In the genomic region with DNA sequence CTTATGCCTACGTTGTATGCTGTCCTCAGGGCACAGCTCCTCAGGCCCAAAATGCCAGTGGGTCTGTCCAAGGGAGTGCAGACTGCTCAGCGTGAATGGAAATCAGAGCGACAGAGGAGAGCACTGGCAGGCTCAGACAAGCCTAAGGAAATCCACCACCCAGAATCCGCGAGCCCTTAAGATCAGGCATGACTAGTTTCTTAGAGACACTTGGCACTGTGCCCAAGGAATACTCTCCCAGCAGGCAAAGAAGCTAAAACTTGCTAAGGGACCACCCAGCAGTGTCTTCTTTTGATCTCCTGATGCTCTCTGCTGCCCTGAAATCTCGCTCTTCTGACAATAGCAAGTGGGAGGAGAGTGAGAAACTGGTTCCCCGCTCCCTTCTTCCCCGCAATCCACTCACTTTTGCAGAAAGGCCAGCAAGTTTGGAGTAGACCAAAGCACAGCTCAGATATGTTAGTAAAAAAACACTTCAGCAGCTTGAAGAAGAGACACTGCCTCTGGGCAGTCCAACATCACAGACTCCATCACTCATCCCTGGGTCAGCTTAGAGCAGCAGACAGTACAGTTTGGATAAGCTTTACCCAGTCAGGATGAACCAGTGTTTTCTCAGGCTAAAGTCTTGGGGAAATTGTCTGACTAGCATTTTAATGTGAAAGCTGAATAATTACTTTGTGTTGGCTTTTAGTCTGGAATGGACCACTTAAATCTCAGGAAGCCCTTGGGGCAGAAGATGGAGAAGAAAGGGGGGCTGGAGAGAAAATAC, we compare ENCODE assay signal across 11 cellular contexts. TPM values are rescaled to one million over a fixed set of nuclear protein-coding genes. Genes with fewer than 3 reads are reported as not detected.
DNase-seq lines count a peak whose midpoint lies in the region; ATAC-seq, FAIRE-seq and TF ChIP-seq lines count a peak whose summit lies in the region.
"Had no signal": no experiment of that assay in that cellular context is flagged by ENCODE, and none has a peak within 500 bp of the region (broad histone marks: within the 10 kb centered on the region; RNA-seq: fewer than 3 reads in every experiment).

No MANE protein-coding gene starts in this region.

- no peak for ATAC-seq in GM19023 (IDR thresholded peaks at IDR 0.05; ENCODE audit: unreplicated experiment)
- no peak for ATAC-seq in activated naive CD4-positive, alpha-beta T cell treated with anti-CD3 and anti-CD28 coated beads, Interleukin-2, amount 50 U/mL, for 72 hours

- no peaks in the 10 kb centered on the region for H3K9me3 Mint-ChIP-seq in chondrocyte (ENCODE audit: low read depth)
- H3K9me3 Mint-ChIP-seq in CD8-positive, alpha-beta memory T cell: no peaks in the 10 kb centered on the region
- H3K9me3 Mint-ChIP-seq in activated naive CD4-positive, alpha-beta T cell treated with anti-CD3 and anti-CD28 coated beads, Interleukin-2, amount 50 U/mL, for 72 hours: no peaks in the 10 kb centered on the region

- CTCF ChIA-PET in A673 (lab: Charles Lee): interaction anchor here (1.0 kb wide), 1 partner anchor 314 kb away, joined by 3 read pairs; a partner anchor contains a TSS
- CTCF ChIA-PET in CD8-positive, alpha-beta memory T cell (lab: Charles Lee): no interaction called here

- no peaks in the 10 kb centered on the region for H3K27me3 ChIP-seq in A673 (replicated peaks; ENCODE audit: insufficient read depth, low read depth, low read length, poor library complexity)
- no peaks in the 10 kb centered on the region for H3K27me3 ChIP-seq in CD8-positive, alpha-beta memory T cell (ENCODE audit: insufficient read depth, low read length, poor library complexity, severe bottlenecking)

- no TSS peak for BruUV-seq in A673 (replicated peaks; lab: Mats Ljungman, UMichigan)

- peak overlapping the region; percentile 16 for H3K4me3 ChIP-seq in A673 (ENCODE audit: low read depth, low read length, poor library complexity, severe bottlenecking)
- H3K4me3 ChIP-seq in CD8-positive, alpha-beta memory T cell (ENCODE audit: low read length): no peak overlapping the region
- H3K4me3 ChIP-seq: HAP-1 had no signal

- H3K27me3 Mint-ChIP-seq in chondrocyte (ENCODE audit: low read depth): no peaks in the 10 kb centered on the region
- no peaks in the 10 kb centered on the region for H3K27me3 Mint-ChIP-seq in CD8-positive, alpha-beta memory T cell

- FAIRE-seq in frontal cortex (lab: Jason Lieb, UNC): no peak

- DNase-seq in A673 (ENCODE audit: low spot score) (peak; percentile 96), M059J (ENCODE audit: low read depth) (peak; percentile 55), chondrocyte (ENCODE audit: low spot score) (no peak), mucosa of gallbladder (ENCODE audit: low spot score) (peak; percentile 29), frontal cortex (ENCODE audit: low spot score in 2 of 2) (no peak)
- DNase-seq in CD8-positive, alpha-beta memory T cell: no peak
- no peak for DNase-seq in activated naive CD4-positive, alpha-beta T cell treated with anti-CD3 and anti-CD28 coated beads, Interleukin-2, amount 50 U/mL, for 72 hours (ENCODE audit: low spot score in 2 of 2)
- DNase-seq: Caco-2, NCI-H774 had no signal

- intact Hi-C loops in A673 (cut with micrococcal nuclease; ENCODE audit: unreplicated experiment): loop anchor here (5.0 kb wide), 1 partner anchor 91 kb away; a partner anchor contains a TSS

- peak overlapping the region; percentile 37 for H3K4me3 Mint-ChIP-seq in chondrocyte (ENCODE audit: unreplicated experiment)
- no peak overlapping the region for H3K4me3 Mint-ChIP-seq in CD8-positive, alpha-beta memory T cell

- TF ChIP-seq CTCF in A673 (conservative IDR thresholded peaks at IDR 0.05; ENCODE audit: low read depth, low read length) (no peak), chondrocyte (IDR thresholded peaks at IDR 0.05) (no peak)

- H3K36me3 ChIP-seq in A673 (ENCODE audit: insufficient read depth, low read length, poor library complexity, severe bottlenecking): no peaks in the 10 kb centered on the region
- peaks cover 17% of the 10 kb centered on the region for H3K36me3 ChIP-seq in CD8-positive, alpha-beta memory T cell (ENCODE audit: insufficient read depth, low read length)

- peak overlapping the region; percentile 71 for H3K27ac ChIP-seq in A673 (ENCODE audit: low read depth, low read length, poor library complexity, severe bottlenecking)
- H3K27ac ChIP-seq in CD8-positive, alpha-beta memory T cell (ENCODE audit: low read depth, low read length): no peak overlapping the region

- peak overlapping the region; percentile 94 for H3K27ac Mint-ChIP-seq in chondrocyte (ENCODE audit: unreplicated experiment)
- H3K27ac Mint-ChIP-seq in CD8-positive, alpha-beta memory T cell: peak overlapping the region in 3 of 8 donors; percentile 23 to 70 (median 34)
- peak overlapping the region in 1 of 2 donors; percentile 81 for H3K27ac Mint-ChIP-seq in activated naive CD4-positive, alpha-beta T cell treated with anti-CD3 and anti-CD28 coated beads, Interleukin-2, amount 50 U/mL, for 72 hours

- H3K36me3 Mint-ChIP-seq in chondrocyte (ENCODE audit: low read depth): peaks cover 35% of the 10 kb centered on the region
- H3K36me3 Mint-ChIP-seq in CD8-positive, alpha-beta memory T cell: peaks cover 0 to 69% (median 15%) of the 10 kb centered on the region in 3 donors
- H3K36me3 Mint-ChIP-seq in activated naive CD4-positive, alpha-beta T cell treated with anti-CD3 and anti-CD28 coated beads, Interleukin-2, amount 50 U/mL, for 72 hours: peaks cover 0 to 54% of the 10 kb centered on the region in 2 donors

- peaks cover 63% of the 10 kb centered on the region for H3K4me1 Mint-ChIP-seq in chondrocyte (ENCODE audit: low read depth)
- H3K4me1 Mint-ChIP-seq in CD8-positive, alpha-beta memory T cell: peaks cover 3 to 7% (median 4%) of the 10 kb centered on the region in 3 donors

- POLR2A ChIA-PET in A673 (lab: Charles Lee; ENCODE audit: low non-redundant PET): no interaction called here
- POLR2A ChIA-PET in CD8-positive, alpha-beta memory T cell (lab: Charles Lee): no interaction called here

- no peaks in the 10 kb centered on the region for H3K9me3 ChIP-seq in A673 (ENCODE audit: low read depth, low read length, poor library complexity, severe bottlenecking)
- no peaks in the 10 kb centered on the region for H3K9me3 ChIP-seq in CD8-positive, alpha-beta memory T cell (ENCODE audit: low read length)
- H3K9me3 ChIP-seq: Caco-2, HAP-1 had no signal

- H3K4me1 ChIP-seq in A673 (ENCODE audit: insufficient read depth, low read length, poor library complexity, severe bottlenecking): peaks cover 49% of the 10 kb centered on the region
- no peaks in the 10 kb centered on the region for H3K4me1 ChIP-seq in CD8-positive, alpha-beta memory T cell (ENCODE audit: insufficient read depth, low read length)
- H3K4me1 ChIP-seq: Caco-2 had no signal

RNA-seq across cellular contexts. Expression of a gene that starts 32.4 kb away (rescaled TPM):
- total RNA-seq in A673 (2021) (7.8 and 9.8 TPM in 2 replicates), chondrocyte (29.3 to 51.5 TPM (median 29.9 TPM) in 3 replicates), mucosa of gallbladder (29.7 TPM), frontal cortex (6.1 TPM)
- total RNA-seq in M059J (2014; rRNA removed; shearing (Covaris generic)): 46.8 and 51.1 TPM in 2 replicates
- total RNA-seq in CD8-positive, alpha-beta memory T cell: 10 to 100 TPM; 11.3 to 12.2 TPM
- 20.3 TPM for polyA plus RNA-seq in CD8-positive, alpha-beta memory T cell
- 10 to 100 TPM; 32.5 to 38.0 TPM for total RNA-seq in activated naive CD4-positive, alpha-beta T cell treated with anti-CD3 and anti-CD28 coated beads, Interleukin-2, amount 50 U/mL, for 72 hours

Comparison
In these comparisons a context has a peak if more than half of its experiments do, and no peak if none do; other contexts are left out.
1. DNase-seq: peak in A673 (single experiment), M059J (single experiment) and mucosa of gallbladder (single experiment); none in chondrocyte (single experiment), CD8-positive, alpha-beta memory T cell (0 of 5), activated naive CD4-positive, alpha-beta T cell treated with anti-CD3 and anti-CD28 coated beads, Interleukin-2, amount 50 U/mL, for 72 hours (0 of 2) and frontal cortex (0 of 2).